ENCODE assay signal across 11 cellular contexts in genomic region chr5:122751293-122751753, GRCh38. TPM values are rescaled to one million over a fixed set of nuclear protein-coding genes. Genes with fewer than 3 reads are reported as not detected.
DNase-seq lines count a peak whose midpoint lies in the region; ATAC-seq and TF ChIP-seq lines count a peak whose summit lies in the region.
"Had no signal": no experiment of that assay in that cellular context is flagged by ENCODE, and none has a peak within 500 bp of the region (broad histone marks: within the 10 kb centered on the region; RNA-seq: fewer than 3 reads in every experiment).

No MANE protein-coding gene starts in this region.

- H3K9ac ChIP-seq in colonic mucosa (ENCODE audit: low read depth in 2 of 2, low read length in 2 of 2) = no peak overlapping the region

- WGBS in right cardiac atrium = 48% methylated on average over 7 of the region's 7 CpGs

- no peaks in the 10 kb centered on the region for H3K36me3 ChIP-seq in colonic mucosa
- H3K36me3 ChIP-seq: WERI-Rb-1 had no signal

- TF ChIP-seq CTCF in astrocyte of the spinal cord (IDR thresholded peaks at IDR 0.05; ENCODE audit: low read depth, low read length) (no peak), colonic mucosa (IDR thresholded peaks at IDR 0.05) (no peak)

- H3K27me3 ChIP-seq in right cardiac atrium (ENCODE audit: control insufficient read depth, insufficient read depth) = no peaks in the 10 kb centered on the region
- H3K27me3 ChIP-seq in colonic mucosa = no peaks in the 10 kb centered on the region

- DNase-seq in right cardiac atrium (peak in 2 of 3 donors; percentile 40 to 51), Right ventricle myocardium inferior (ENCODE audit: missing footprints) (no peak), astrocyte of the spinal cord (ENCODE audit: low read depth, low spot score) (peak; percentile 82), iris pigment epithelial cell (ENCODE audit: low read depth) (peak; percentile 59), colonic mucosa (no peak), occipital lobe (lab: John Stamatoyannopoulos, UW) (no peak)
- no peak for DNase-seq in activated CD4-positive, alpha-beta T cell treated with anti-CD3 and anti-CD28 coated beads, Interleukin-2, amount 50 U/mL, for 1 hour
- DNase-seq in activated effector memory CD4-positive, alpha-beta T cell treated with anti-CD3 and anti-CD28 coated beads, Interleukin-2, amount 50 U/mL, for 16 hours = no peak
- DNase-seq: hippocampal formation, NCI-H1694, WERI-Rb-1 had no signal

- H3K4me1 ChIP-seq in right cardiac atrium (ENCODE audit: control insufficient read depth, insufficient read depth, low read length) (no peaks in the 10 kb centered on the region), colonic mucosa (no peaks in the 10 kb centered on the region)

- H3K4me3 ChIP-seq in right cardiac atrium (ENCODE audit: low read length) = no peak overlapping the region
- H3K4me3 ChIP-seq in astrocyte of the spinal cord (ENCODE audit: low read depth, low read length) = no peak overlapping the region
- H3K4me3 ChIP-seq in colonic mucosa = no peak overlapping the region

- H3K27ac ChIP-seq in right cardiac atrium (ENCODE audit: low read length) (no peak overlapping the region), colonic mucosa (no peak overlapping the region)
- H3K27ac ChIP-seq: WERI-Rb-1 had no signal

- in situ Hi-C loops in astrocyte of the spinal cord (cut with HindIII; ENCODE audit: low sequenced_read_pairs) = no loop called here

- no peaks in the 10 kb centered on the region for H3K9me3 ChIP-seq in right cardiac atrium (ENCODE audit: control insufficient read depth, low read length)
- no peaks in the 10 kb centered on the region for H3K9me3 ChIP-seq in colonic mucosa

- intact Hi-C loops in right cardiac atrium (cut with DNase I) = no loop called here
- intact Hi-C loops in Right ventricle myocardium inferior (cut with DNase I) = no loop called here
- intact Hi-C loops in colonic mucosa (cut with DNase I) = no loop called here

- peak; percentile 68 to 98 for ATAC-seq in right cardiac atrium
- no peak for ATAC-seq in Right ventricle myocardium inferior

RNA-seq across cellular contexts. Expression of gene SNX2, which starts 23.6 kb away (rescaled TPM):
- total RNA-seq in right cardiac atrium (10 to 100 TPM; 42.3 to 47.4 (median 45.1) TPM), Right ventricle myocardium inferior (41.4 TPM), colonic mucosa (10 to 100 TPM; 61.0 to 71.9 TPM), occipital lobe (58.3 TPM)
- 27.8 TPM for polyA plus RNA-seq in right cardiac atrium

Comparison
In these comparisons a context has a peak if more than half of its experiments do, and no peak if none do; other contexts are left out.
1. DNase-seq: peak in right cardiac atrium (2 of 3), astrocyte of the spinal cord (single experiment) and iris pigment epithelial cell (single experiment); none in Right ventricle myocardium inferior (single experiment), activated CD4-positive, alpha-beta T cell treated with anti-CD3 and anti-CD28 coated beads, Interleukin-2, amount 50 U/mL, for 1 hour (single experiment), colonic mucosa (single experiment), occipital lobe (single experiment) and activated effector memory CD4-positive, alpha-beta T cell treated with anti-CD3 and anti-CD28 coated beads, Interleukin-2, amount 50 U/mL, for 16 hours (single experiment).